19 cellular contexts compared by ENCODE assay signal in the genomic region with DNA sequence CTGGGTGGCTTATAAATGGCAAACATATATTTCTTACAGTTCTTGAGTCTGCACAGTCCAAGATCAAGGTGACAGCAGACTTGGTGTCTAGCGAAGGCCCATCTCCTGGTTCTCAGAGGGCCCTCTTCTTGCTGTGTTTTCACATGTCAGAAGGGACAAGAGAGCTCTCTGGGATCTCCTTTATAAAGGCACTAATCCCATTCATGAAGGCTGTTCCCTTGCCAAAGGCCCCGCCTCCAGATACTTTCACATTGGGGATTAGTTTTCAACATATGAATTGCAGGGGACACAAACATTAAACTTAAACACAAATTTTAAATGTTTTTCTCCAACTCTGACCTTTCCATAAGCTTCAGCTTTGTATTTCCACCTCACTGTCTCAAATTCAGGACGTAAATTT.
"Had no signal": no experiment of that assay in that cellular context is flagged by ENCODE, and none has a peak within 500 bp of the region (broad histone marks: within the 10 kb centered on the region; RNA-seq: fewer than 3 reads in every experiment).

No MANE protein-coding gene starts in this region.

- H3K9ac ChIP-seq: SK-N-SH had no signal

- H3K4me2 ChIP-seq: SK-N-SH had no signal

- H3K9me3 ChIP-seq: SK-N-SH had no signal

- DNase-seq: IMR-90, Karpas-422, KG1, MM.1S, NCI-H1092 treated with DMSO at 0.1 percent for 48 hours, NCI-H1436, NCI-H187, NCI-H2029, NCI-H2081 treated with DMSO at 0.1 percent for 48 hours, NCI-H2171, NCI-H226, NCI-H446, NCI-H510A treated with DMSO at 0.1 percent for 48 hours, NCI-H526, RPMI8226, SHP77, SK-N-SH, SW 1271, T-cell had no signal
